Comparison of ENCODE assay signal across 1 cellular context in the genomic region with DNA sequence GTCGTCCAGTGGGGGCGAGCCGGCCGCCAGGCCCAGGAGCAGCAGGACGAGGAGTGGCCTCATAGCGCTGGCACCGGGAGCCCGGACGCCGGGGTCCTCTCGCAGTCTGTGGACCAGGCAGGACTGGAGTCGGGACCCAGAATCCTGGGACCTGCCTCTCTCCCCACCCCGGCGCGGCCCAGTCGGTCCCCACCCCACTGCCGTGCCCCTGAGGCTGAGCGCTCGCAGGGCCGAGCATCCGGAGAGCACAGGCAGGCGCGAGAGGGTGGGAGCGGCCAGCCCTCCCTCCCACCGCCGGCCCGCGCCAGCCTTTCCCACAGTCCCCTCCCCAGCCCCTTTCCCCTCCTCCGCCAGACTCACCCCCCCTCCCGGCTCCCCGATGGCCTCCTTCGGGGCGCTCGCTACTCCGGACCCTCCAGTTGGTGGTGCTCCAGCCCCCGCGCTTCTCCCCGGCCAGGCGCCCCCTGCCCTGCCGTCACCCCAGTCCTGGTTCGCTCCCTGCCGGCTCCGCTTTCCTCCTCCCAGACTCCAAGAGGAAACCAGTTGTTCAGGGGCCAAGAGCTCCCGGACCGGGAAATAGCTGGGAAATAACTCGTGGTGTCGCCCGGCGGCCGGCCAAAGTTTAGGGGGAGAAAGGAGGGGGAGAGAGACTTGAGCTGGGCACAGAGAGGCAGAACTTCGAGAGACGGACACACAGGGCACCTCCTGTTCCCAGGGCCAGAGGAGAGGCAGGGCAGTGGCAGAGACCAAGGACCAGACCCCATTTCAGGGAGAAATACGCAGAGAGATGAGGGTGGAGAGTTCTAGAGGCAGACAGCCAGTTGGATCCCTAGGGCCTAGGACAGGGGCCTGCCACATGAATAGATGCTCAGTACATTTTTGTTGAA.
A peak's percentile ranks its signal among the peaks of the same experiment; 100 is the strongest.
TF ChIP-seq lines count a peak whose summit lies in the region.

A gene with protein sequence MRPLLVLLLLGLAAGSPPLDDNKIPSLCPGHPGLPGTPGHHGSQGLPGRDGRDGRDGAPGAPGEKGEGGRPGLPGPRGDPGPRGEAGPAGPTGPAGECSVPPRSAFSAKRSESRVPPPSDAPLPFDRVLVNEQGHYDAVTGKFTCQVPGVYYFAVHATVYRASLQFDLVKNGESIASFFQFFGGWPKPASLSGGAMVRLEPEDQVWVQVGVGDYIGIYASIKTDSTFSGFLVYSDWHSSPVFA (minus strand): TSS at position 549 of the 887 bp plus-strand sequence. CDS start 486 bp downstream, at position 63.

TF ChIP-seq in K562, 482 proteins besides CTCF, POLR2A, EP300 and RAD21 (continued from another document):
- TF ChIP-seq, protein P1, sequence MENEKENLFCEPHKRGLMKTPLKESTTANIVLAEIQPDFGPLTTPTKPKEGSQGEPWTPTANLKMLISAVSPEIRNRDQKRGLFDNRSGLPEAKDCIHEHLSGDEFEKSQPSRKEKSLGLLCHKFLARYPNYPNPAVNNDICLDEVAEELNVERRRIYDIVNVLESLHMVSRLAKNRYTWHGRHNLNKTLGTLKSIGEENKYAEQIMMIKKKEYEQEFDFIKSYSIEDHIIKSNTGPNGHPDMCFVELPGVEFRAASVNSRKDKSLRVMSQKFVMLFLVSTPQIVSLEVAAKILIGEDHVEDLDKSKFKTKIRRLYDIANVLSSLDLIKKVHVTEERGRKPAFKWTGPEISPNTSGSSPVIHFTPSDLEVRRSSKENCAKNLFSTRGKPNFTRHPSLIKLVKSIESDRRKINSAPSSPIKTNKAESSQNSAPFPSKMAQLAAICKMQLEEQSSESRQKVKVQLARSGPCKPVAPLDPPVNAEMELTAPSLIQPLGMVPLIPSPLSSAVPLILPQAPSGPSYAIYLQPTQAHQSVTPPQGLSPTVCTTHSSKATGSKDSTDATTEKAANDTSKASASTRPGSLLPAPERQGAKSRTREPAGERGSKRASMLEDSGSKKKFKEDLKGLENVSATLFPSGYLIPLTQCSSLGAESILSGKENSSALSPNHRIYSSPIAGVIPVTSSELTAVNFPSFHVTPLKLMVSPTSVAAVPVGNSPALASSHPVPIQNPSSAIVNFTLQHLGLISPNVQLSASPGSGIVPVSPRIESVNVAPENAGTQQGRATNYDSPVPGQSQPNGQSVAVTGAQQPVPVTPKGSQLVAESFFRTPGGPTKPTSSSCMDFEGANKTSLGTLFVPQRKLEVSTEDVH (IDR thresholded peaks at IDR 0.05; ENCODE audit: low read depth, partially characterized antibody), result no peak
- TF ChIP-seq, protein P2, sequence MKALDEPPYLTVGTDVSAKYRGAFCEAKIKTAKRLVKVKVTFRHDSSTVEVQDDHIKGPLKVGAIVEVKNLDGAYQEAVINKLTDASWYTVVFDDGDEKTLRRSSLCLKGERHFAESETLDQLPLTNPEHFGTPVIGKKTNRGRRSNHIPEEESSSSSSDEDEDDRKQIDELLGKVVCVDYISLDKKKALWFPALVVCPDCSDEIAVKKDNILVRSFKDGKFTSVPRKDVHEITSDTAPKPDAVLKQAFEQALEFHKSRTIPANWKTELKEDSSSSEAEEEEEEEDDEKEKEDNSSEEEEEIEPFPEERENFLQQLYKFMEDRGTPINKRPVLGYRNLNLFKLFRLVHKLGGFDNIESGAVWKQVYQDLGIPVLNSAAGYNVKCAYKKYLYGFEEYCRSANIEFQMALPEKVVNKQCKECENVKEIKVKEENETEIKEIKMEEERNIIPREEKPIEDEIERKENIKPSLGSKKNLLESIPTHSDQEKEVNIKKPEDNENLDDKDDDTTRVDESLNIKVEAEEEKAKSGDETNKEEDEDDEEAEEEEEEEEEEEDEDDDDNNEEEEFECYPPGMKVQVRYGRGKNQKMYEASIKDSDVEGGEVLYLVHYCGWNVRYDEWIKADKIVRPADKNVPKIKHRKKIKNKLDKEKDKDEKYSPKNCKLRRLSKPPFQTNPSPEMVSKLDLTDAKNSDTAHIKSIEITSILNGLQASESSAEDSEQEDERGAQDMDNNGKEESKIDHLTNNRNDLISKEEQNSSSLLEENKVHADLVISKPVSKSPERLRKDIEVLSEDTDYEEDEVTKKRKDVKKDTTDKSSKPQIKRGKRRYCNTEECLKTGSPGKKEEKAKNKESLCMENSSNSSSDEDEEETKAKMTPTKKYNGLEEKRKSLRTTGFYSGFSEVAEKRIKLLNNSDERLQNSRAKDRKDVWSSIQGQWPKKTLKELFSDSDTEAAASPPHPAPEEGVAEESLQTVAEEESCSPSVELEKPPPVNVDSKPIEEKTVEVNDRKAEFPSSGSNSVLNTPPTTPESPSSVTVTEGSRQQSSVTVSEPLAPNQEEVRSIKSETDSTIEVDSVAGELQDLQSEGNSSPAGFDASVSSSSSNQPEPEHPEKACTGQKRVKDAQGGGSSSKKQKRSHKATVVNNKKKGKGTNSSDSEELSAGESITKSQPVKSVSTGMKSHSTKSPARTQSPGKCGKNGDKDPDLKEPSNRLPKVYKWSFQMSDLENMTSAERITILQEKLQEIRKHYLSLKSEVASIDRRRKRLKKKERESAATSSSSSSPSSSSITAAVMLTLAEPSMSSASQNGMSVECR (CRISPR knock-in tag; IDR thresholded peaks at IDR 0.05), result no peak
- TF ChIP-seq ZNF780A (CRISPR knock-in tag; IDR thresholded peaks at IDR 0.05), result no peak
- peak; percentile 29 for TF ChIP-seq PCBP1 (IDR thresholded peaks at IDR 0.05; ENCODE audit: low read depth, low read length, poor library complexity, severe bottlenecking)
- no peak for TF ChIP-seq PPARD (CRISPR knock-in tag; IDR thresholded peaks at IDR 0.05)
TF ChIP-seq in K562: peak in this region for 2.
